In genomic region chr15:90184119-90184785, GRCh38 we compare ENCODE assay signal across 8 cellular contexts. TPM values are rescaled to one million over a fixed set of nuclear protein-coding genes. Genes with fewer than 3 reads are reported as not detected.
DNase-seq lines count a peak whose midpoint lies in the region; ATAC-seq and TF ChIP-seq lines count a peak whose summit lies in the region.

No MANE protein-coding gene starts in this region.

- DNase-seq in CMK (ENCODE audit: low read depth) (peak; percentile 57), RWPE1 (ENCODE audit: low spot score) (peak; percentile 83), left lobe of liver (ENCODE audit: low spot score) (peak; percentile 92), SKM-1 treated with dmso at 0.1 percent for 144 hours (lab: John Stamatoyannopoulos, UW; ENCODE audit: unreplicated experiment) (no peak)
- no peak for DNase-seq in central memory CD8-positive, alpha-beta T cell (ENCODE audit: low spot score in 2 of 2)
- peak; percentile 37 for DNase-seq in stimulated activated CD4-positive, alpha-beta T cell treated with anti-CD3 and anti-CD28 coated beads, Interleukin-4, amount 100 ng/mL, for 24 hours

- H3K9me3 Mint-ChIP-seq in central memory CD8-positive, alpha-beta T cell = no peaks in the 10 kb centered on the region

- H3K27ac ChIP-seq in RWPE1 = peak overlapping the region; percentile 98

- ATAC-seq in GM19351 (IDR thresholded peaks at IDR 0.05; ENCODE audit: unreplicated experiment) = peak; percentile 65
- peak; percentile 59 for ATAC-seq in HG03432 (IDR thresholded peaks at IDR 0.05; ENCODE audit: unreplicated experiment)
- ATAC-seq in central memory CD8-positive, alpha-beta T cell (replicated peaks; ENCODE audit: extremely low read depth, poor library complexity, severe bottlenecking) = peak; percentile 78
- peak; percentile 85 for ATAC-seq in left lobe of liver

- CTCF ChIA-PET in RWPE1 (lab: Yijun Ruan, JAX) = interaction anchor here (0.6 kb wide), 1 partner anchor 98 kb away, joined by 4 read pairs; no protein-coding TSS in a partner anchor

- peaks cover 5% of the 10 kb centered on the region for H3K27me3 Mint-ChIP-seq in central memory CD8-positive, alpha-beta T cell

- no peak for TF ChIP-seq CTCF in RWPE1 (conservative IDR thresholded peaks at IDR 0.05; ENCODE audit: low read depth)

- H3K36me3 Mint-ChIP-seq in central memory CD8-positive, alpha-beta T cell (ENCODE audit: insufficient read depth) = no peaks in the 10 kb centered on the region

- peaks cover 16% of the 10 kb centered on the region for H3K4me1 Mint-ChIP-seq in central memory CD8-positive, alpha-beta T cell

- POLR2A ChIA-PET in RWPE1 (lab: Yijun Ruan, JAX; ENCODE audit: low non-redundant PET) = interaction anchor here (0.5 to 1.5 kb wide), 5 partner anchors 8 to 22 kb away, joined by 3 to 6 read pairs (median 3); no protein-coding TSS in a partner anchor

- H3K27ac Mint-ChIP-seq in central memory CD8-positive, alpha-beta T cell (ENCODE audit: low read depth) = no peak overlapping the region

- H3K4me3 Mint-ChIP-seq in central memory CD8-positive, alpha-beta T cell = peak overlapping the region; percentile 83

RNA-seq across cellular contexts. Expression of gene SEMA4B, which starts 16.9 kb away (rescaled TPM):
- 23.7 TPM for total RNA-seq in left lobe of liver

RNA-seq across cellular contexts. Expression of gene CIB1, which starts 49.5 kb away (rescaled TPM):
- 44.1 TPM for total RNA-seq in left lobe of liver

RNA-seq across cellular contexts. Expression of gene GDPGP1, which starts 49.8 kb away (rescaled TPM):
- total RNA-seq in left lobe of liver = 5.6 TPM

Comparison
In these comparisons a context has a peak if more than half of its experiments do, and no peak if none do; other contexts are left out.
1. DNase-seq: peak in CMK (single experiment), RWPE1 (single experiment), left lobe of liver (single experiment) and stimulated activated CD4-positive, alpha-beta T cell treated with anti-CD3 and anti-CD28 coated beads, Interleukin-4, amount 100 ng/mL, for 24 hours (single experiment); none in central memory CD8-positive, alpha-beta T cell (0 of 2) and SKM-1 treated with dmso at 0.1 percent for 144 hours (single experiment).
2. Peak in every context shown above with its lines, with median percentiles within 50 percentile points of each other: ATAC-seq.